In the genomic region with DNA sequence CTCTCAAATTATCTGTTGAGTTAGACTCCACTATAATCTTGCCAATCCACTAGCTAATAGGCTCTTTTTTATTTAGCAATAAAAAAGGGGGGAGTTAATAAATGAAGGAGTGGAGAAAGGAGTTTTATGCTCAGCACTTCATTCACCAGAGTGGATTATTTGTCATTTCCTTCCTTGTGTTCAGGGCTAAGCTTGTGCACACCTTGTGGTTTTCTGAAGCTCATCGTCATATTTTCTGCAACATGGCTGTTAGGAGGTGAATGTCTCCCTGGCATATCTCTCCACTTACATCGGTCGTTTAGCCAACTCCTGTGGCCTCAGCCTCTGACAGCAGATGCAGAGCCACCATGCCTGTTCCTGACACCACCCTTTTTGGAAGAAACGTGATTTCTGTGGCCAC, we compare ENCODE assay signal across 10 cellular contexts.
A peak's percentile ranks its signal among the peaks of the same experiment; 100 is the strongest.
DNase-seq lines count a peak whose midpoint lies in the region; ATAC-seq and TF ChIP-seq lines count a peak whose summit lies in the region.
"Had no signal": no experiment of that assay in that cellular context is flagged by ENCODE, and none has a peak within 500 bp of the region (broad histone marks: within the 10 kb centered on the region; RNA-seq: fewer than 3 reads in every experiment).

No MANE protein-coding gene starts in this region.

- H3K4me1 ChIP-seq in heart left ventricle: peaks cover 0 to 5% (median 0%) of the 10 kb centered on the region in 12 donors
- H3K4me1 ChIP-seq: BE2C had no signal

- DNase-seq in Right ventricle myocardium superior (no peak), heart left ventricle (no peak), kidney tubule cell (ENCODE audit: low spot score) (peak; percentile 11), NCI-H524 (lab: John Stamatoyannopoulos, UW) (no peak), T-helper 9 cell (no peak), NCI-H2107 (lab: John Stamatoyannopoulos, UW) (no peak)

- H3K9me3 ChIP-seq in heart left ventricle: no peaks in the 10 kb centered on the region
- H3K9me3 ChIP-seq: BE2C had no signal

- H3K27ac ChIP-seq in heart left ventricle: no peak overlapping the region

- H3K27me3 ChIP-seq in heart left ventricle: no peaks in the 10 kb centered on the region
- H3K27me3 ChIP-seq: BE2C had no signal

- H3K4me3 ChIP-seq in heart left ventricle: no peak overlapping the region
- H3K4me3 ChIP-seq: K562 had no signal

- H3K36me3 ChIP-seq in heart left ventricle: no peaks in the 10 kb centered on the region
- H3K36me3 ChIP-seq: BE2C had no signal

- peaks cover 4% of the 10 kb centered on the region for H3K27me3 Mint-ChIP-seq in brain
- H3K27me3 Mint-ChIP-seq: CD4-positive, CD25-positive, alpha-beta regulatory T cell had no signal

- no peak overlapping the region for H3K4me3 Mint-ChIP-seq in brain
- H3K4me3 Mint-ChIP-seq: CD4-positive, CD25-positive, alpha-beta regulatory T cell had no signal

- H3K4me1 Mint-ChIP-seq in brain: peaks cover 10% of the 10 kb centered on the region
- H3K4me1 Mint-ChIP-seq: CD4-positive, CD25-positive, alpha-beta regulatory T cell had no signal

- WGBS in heart left ventricle, 4 donors: 39 to 53% (median 41%) methylated on average over 4 of the region's 4 CpGs

- TF ChIP-seq CTCF in heart left ventricle (IDR thresholded peaks at IDR 0.05) (no peak), brain (conservative IDR thresholded peaks at IDR 0.05) (no peak)

- H3K9me3 Mint-ChIP-seq in brain: peaks cover 0 to 2% (median 0%) of the 10 kb centered on the region in 5 experiments

- peaks cover 35% of the 10 kb centered on the region for H3K36me3 Mint-ChIP-seq in brain
- H3K36me3 Mint-ChIP-seq: CD4-positive, CD25-positive, alpha-beta regulatory T cell had no signal

- intact Hi-C loops in Right ventricle myocardium superior (cut with DNase I) (loop anchor here (10.0 kb wide), 1 partner anchor 671 kb away; no protein-coding TSS in a partner anchor), heart left ventricle (cut with DNase I) (loop anchor here in 7 of 10 donors (5.0 to 10.0 kb wide), 2 partner anchors 541 to 673 kb away; no protein-coding TSS in a partner anchor)

- no peak for TF ChIP-seq POLR2A in heart left ventricle (IDR thresholded peaks at IDR 0.05)

- ATAC-seq in Right ventricle myocardium superior (ENCODE audit: poor library complexity) (peak; percentile 29), heart left ventricle (no peak)

- H3K27ac Mint-ChIP-seq in brain: peak overlapping the region; percentile 14 to 89 (median 52)
- H3K27ac Mint-ChIP-seq: CD4-positive, CD25-positive, alpha-beta regulatory T cell had no signal
